16 cellular contexts compared by ENCODE assay signal in genomic region chr10:124597677-124598165, GRCh38.
"Had no signal": no experiment of that assay in that cellular context is flagged by ENCODE, and none has a peak within 500 bp of the region (broad histone marks: within the 10 kb centered on the region; RNA-seq: fewer than 3 reads in every experiment).

No MANE protein-coding gene starts in this region.

- H3K4me3 ChIP-seq: esophagus squamous epithelium, prostate gland, right lobe of liver, tibial artery had no signal

- H3K9me3 ChIP-seq: esophagus squamous epithelium, prostate gland, right lobe of liver, tibial artery had no signal

- H3K27me3 Mint-ChIP-seq: activated CD4-positive, alpha-beta memory T cell treated with anti-CD3 and anti-CD28 coated beads for 36 hours; effector memory CD8-positive, alpha-beta T cell had no signal

- H3K4me3 Mint-ChIP-seq: activated CD4-positive, alpha-beta memory T cell treated with anti-CD3 and anti-CD28 coated beads for 36 hours; activated T-helper 1 cell treated with anti-CD3 and anti-CD28 coated beads, Interleukin-12 subunit alpha, Interleukin-12 subunit beta, Interleukin-2, Interleukin-4 antibody, amounts not matched to agents 30 ng/mL and 10 ng/mL and 1 ng/mL, durations not matched to agents 14 hours and 24 hours and 36 hours; effector memory CD8-positive, alpha-beta T cell; mesothelial cell of epicardium; neural crest cell had no signal

- H3K36me3 ChIP-seq: esophagus squamous epithelium, prostate gland, right lobe of liver, tibial artery had no signal

- H3K36me3 Mint-ChIP-seq: activated CD4-positive, alpha-beta memory T cell treated with anti-CD3 and anti-CD28 coated beads for 36 hours; activated naive CD4-positive, alpha-beta T cell treated with anti-CD3 and anti-CD28 coated beads, Interleukin-2, amount 50 U/mL, for 72 hours; mesothelial cell of epicardium had no signal

- H3K4me1 Mint-ChIP-seq: mesothelial cell of epicardium, neural crest cell had no signal

- H3K9me3 Mint-ChIP-seq: activated CD4-positive, alpha-beta memory T cell treated with anti-CD3 and anti-CD28 coated beads for 36 hours; activated naive CD4-positive, alpha-beta T cell treated with anti-CD3 and anti-CD28 coated beads, Interleukin-2, amount 50 U/mL, for 72 hours; activated T-helper 1 cell treated with anti-CD3 and anti-CD28 coated beads, Interleukin-12 subunit alpha, Interleukin-12 subunit beta, Interleukin-2, Interleukin-4 antibody, amounts not matched to agents 30 ng/mL and 10 ng/mL and 1 ng/mL, durations not matched to agents 14 hours and 24 hours and 36 hours; neural crest cell had no signal

- H3K27me3 ChIP-seq: esophagus squamous epithelium, right lobe of liver, tibial artery had no signal

- H3K27ac Mint-ChIP-seq: activated CD4-positive, alpha-beta memory T cell treated with anti-CD3 and anti-CD28 coated beads for 36 hours; activated naive CD4-positive, alpha-beta T cell treated with anti-CD3 and anti-CD28 coated beads, Interleukin-2, amount 50 U/mL, for 72 hours; activated T-helper 1 cell treated with anti-CD3 and anti-CD28 coated beads, Interleukin-12 subunit alpha, Interleukin-12 subunit beta, Interleukin-2, Interleukin-4 antibody, amounts not matched to agents 30 ng/mL and 10 ng/mL and 1 ng/mL, durations not matched to agents 14 hours and 24 hours and 36 hours; mesothelial cell of epicardium had no signal

- DNase-seq: activated CD4-positive, alpha-beta memory T cell treated with anti-CD3 and anti-CD28 coated beads for 36 hours; activated gamma-delta T cell treated with Interleukin-2 at 50 U/mL for 16 hours; activated T-cell treated with anti-CD3 and anti-CD28 coated beads for 4 hours; effector memory CD8-positive, alpha-beta T cell; esophagus squamous epithelium; stimulated activated CD4-positive, alpha-beta T cell treated with anti-CD3 and anti-CD28 coated beads, Interleukin-4, amount 100 ng/mL, for 4 hours; stimulated activated naive CD4-positive, alpha-beta T cell treated with Interleukin-2 at 50 U/mL for 16 hours; T-helper 2 cell; tibial artery had no signal

- ATAC-seq: activated naive CD4-positive, alpha-beta T cell treated with anti-CD3 and anti-CD28 coated beads, Interleukin-2, amount 50 U/mL, for 72 hours; effector memory CD8-positive, alpha-beta T cell had no signal

- H3K4me1 ChIP-seq: prostate gland, tibial artery had no signal

- H3K27ac ChIP-seq: esophagus squamous epithelium, prostate gland, right lobe of liver, tibial artery, VCaP had no signal
